In genomic region chr19:10230155-10230903, GRCh38 we compare ENCODE assay signal across 8 cellular contexts. TPM values are rescaled to one million over a fixed set of nuclear protein-coding genes. Genes with fewer than 3 reads are reported as not detected.
DNase-seq lines count a peak whose midpoint lies in the region; ATAC-seq and TF ChIP-seq lines count a peak whose summit lies in the region.

No MANE protein-coding gene starts in this region.

- peaks cover 0 to 7% (median 0%) of the 10 kb centered on the region in 3 donors for H3K27me3 ChIP-seq in stomach

- H3K4me3 Mint-ChIP-seq in natural killer cell treated with Interleukin-12 subunit alpha and Interleukin-12 subunit beta and Interleukin-15 and Interleukin-18, amount 100 ng/mL, for 72 hours = peak overlapping the region; percentile 83

- no peaks in the 10 kb centered on the region for H3K9me3 Mint-ChIP-seq in natural killer cell treated with Interleukin-12 subunit alpha and Interleukin-12 subunit beta and Interleukin-15 and Interleukin-18, amount 100 ng/mL, for 72 hours

- no peak for TF ChIP-seq CTCF in epithelial cell of proximal tubule (conservative IDR thresholded peaks at IDR 0.05; ENCODE audit: low read depth, low read length)
- TF ChIP-seq CTCF in stomach (IDR thresholded peaks at IDR 0.05) = no peak

- H3K27me3 Mint-ChIP-seq in natural killer cell treated with Interleukin-12 subunit alpha and Interleukin-12 subunit beta and Interleukin-15 and Interleukin-18, amount 100 ng/mL, for 72 hours = no peaks in the 10 kb centered on the region

- H3K36me3 Mint-ChIP-seq in natural killer cell treated with Interleukin-12 subunit alpha and Interleukin-12 subunit beta and Interleukin-15 and Interleukin-18, amount 100 ng/mL, for 72 hours = no peaks in the 10 kb centered on the region

- H3K27ac ChIP-seq in stomach = peak overlapping the region; percentile 78 to 94 (median 90)

- peak overlapping the region; percentile 94 for H3K9ac ChIP-seq in ES-I3 (ENCODE audit: low read depth, low read length)

- intact Hi-C loops in stomach (cut with DNase I; ENCODE audit: low total_unique reads) = no loop called here

- peak overlapping the region; percentile 71 for H3K4me3 ChIP-seq in Jurkat, Clone E6-1 (ENCODE audit: low read length)
- peak overlapping the region; percentile 78 for H3K4me3 ChIP-seq in epithelial cell of proximal tubule (ENCODE audit: low read depth, low read length)
- peak overlapping the region; percentile 77 to 99 (median 97) for H3K4me3 ChIP-seq in stomach

- peaks cover 10 to 19% of the 10 kb centered on the region in 2 donors for H3K4me1 Mint-ChIP-seq in natural killer cell treated with Interleukin-12 subunit alpha and Interleukin-12 subunit beta and Interleukin-15 and Interleukin-18, amount 100 ng/mL, for 72 hours (ENCODE audit: low read depth in 2 of 2)

- no peak for TF ChIP-seq EP300 in stomach (IDR thresholded peaks at IDR 0.05)

- H3K4me1 ChIP-seq in ES-I3 (ENCODE audit: insufficient read depth, low read length) (peaks cover 17% of the 10 kb centered on the region; the same call in 1 of the 2 replicates), stomach (peaks cover 10 to 47% (median 43%) of the 10 kb centered on the region in 4 donors)

- ATAC-seq in natural killer cell treated with Interleukin-12 subunit alpha and Interleukin-12 subunit beta and Interleukin-15 and Interleukin-18, amount 100 ng/mL, for 72 hours = peak; percentile 73 to 79
- ATAC-seq in HG02981 (IDR thresholded peaks at IDR 0.05; ENCODE audit: unreplicated experiment) (no peak), GM19452 (IDR thresholded peaks at IDR 0.05; ENCODE audit: unreplicated experiment) (no peak)

- WGBS in stomach, 5 donors = 0 to 2% (median 0%) methylated on average over 57 to 72 of the region's 72 CpGs

- H3K9me3 ChIP-seq in ES-I3 (ENCODE audit: control insufficient read depth, insufficient read depth, low read length) (no peaks in the 10 kb centered on the region), stomach (no peaks in the 10 kb centered on the region)

- DNase-seq in Jurkat, Clone E6-1 (ENCODE audit: low read depth, low spot score) = no peak
- peak; percentile 82 for DNase-seq in activated CD8-positive, alpha-beta memory T cell treated with anti-CD3 and anti-CD28 coated beads, Interleukin-2, amount 50 U/mL, for 4 hours
- DNase-seq in epithelial cell of proximal tubule (ENCODE audit: low read depth) (no peak), stomach (peak; percentile 40)
- peak; percentile 73 for DNase-seq in natural killer cell treated with Interleukin-12 subunit alpha and Interleukin-12 subunit beta and Interleukin-15 and Interleukin-18, amount 100 ng/mL, for 72 hours (ENCODE audit: low spot score)

- H3K27ac Mint-ChIP-seq in natural killer cell treated with Interleukin-12 subunit alpha and Interleukin-12 subunit beta and Interleukin-15 and Interleukin-18, amount 100 ng/mL, for 72 hours = peak overlapping the region; percentile 50 to 63

- no peak for TF ChIP-seq POLR2A in stomach (IDR thresholded peaks at IDR 0.05)

- H3K36me3 ChIP-seq in ES-I3 (ENCODE audit: insufficient read depth, low read length) (no peaks in the 10 kb centered on the region), stomach (no peaks in the 10 kb centered on the region)

RNA-seq across cellular contexts. Expression of gene S1PR2, which starts 0.8 kb away (rescaled TPM):
- 1.5 TPM for polyA plus RNA-seq in Jurkat, Clone E6-1 (2012; ENCODE audit: insufficient read depth, insufficient read length)
- 2.5 and 3.0 TPM in 2 replicates for total RNA-seq in epithelial cell of proximal tubule
- total RNA-seq in natural killer cell treated with Interleukin-12 subunit alpha and Interleukin-12 subunit beta and Interleukin-15 and Interleukin-18, amount 100 ng/mL, for 72 hours = 1 to 10 TPM; 6.2 to 6.5 TPM
- 10 to 100 TPM in 1 of 5 donors, 1 to 10 TPM in 1, under 1 TPM in 2, not detected in 1; 0.29 to 11.7 (median 5.1) TPM for total RNA-seq in stomach
- 1 to 10 TPM; 2.4 to 2.9 (median 2.7) TPM for polyA plus RNA-seq in stomach

RNA-seq across cellular contexts. Expression of gene MRPL4, which starts 21.7 kb away (rescaled TPM):
- 106 TPM for polyA plus RNA-seq in Jurkat, Clone E6-1 (2012; ENCODE audit: insufficient read depth, insufficient read length)
- total RNA-seq in epithelial cell of proximal tubule (104 and 156 TPM in 2 replicates), stomach (100 to 1,000 TPM in 1 of 5 donors, 10 to 100 TPM in 4; 16.1 to 314 (median 58.4) TPM)
- total RNA-seq in natural killer cell treated with Interleukin-12 subunit alpha and Interleukin-12 subunit beta and Interleukin-15 and Interleukin-18, amount 100 ng/mL, for 72 hours = 100 to 1,000 TPM in 1 of 2 donors, 10 to 100 TPM in 1; 79.1 to 140 TPM
- 10 to 100 TPM; 48.7 to 53.1 (median 51.8) TPM for polyA plus RNA-seq in stomach

RNA-seq across cellular contexts. Expression of gene DNMT1, which starts 35.6 kb away (rescaled TPM):
- 313 TPM for polyA plus RNA-seq in Jurkat, Clone E6-1 (2012; ENCODE audit: insufficient read depth, insufficient read length)
- total RNA-seq in epithelial cell of proximal tubule (154 and 198 TPM in 2 replicates), stomach (10 to 100 TPM; 32.1 to 92.0 (median 58.9) TPM)
- 100 to 1,000 TPM; 322 to 576 TPM for total RNA-seq in natural killer cell treated with Interleukin-12 subunit alpha and Interleukin-12 subunit beta and Interleukin-15 and Interleukin-18, amount 100 ng/mL, for 72 hours
- polyA plus RNA-seq in stomach = 10 to 100 TPM; 16.6 to 29.3 (median 23.2) TPM

RNA-seq across cellular contexts. Expression of gene ICAM1, which starts 40.6 kb away (rescaled TPM):
- 4.1 TPM for polyA plus RNA-seq in Jurkat, Clone E6-1 (2012; ENCODE audit: insufficient read depth, insufficient read length)
- total RNA-seq in epithelial cell of proximal tubule (17.1 and 36.3 TPM in 2 replicates), stomach (10 to 100 TPM in 2 of 5 donors, 1 to 10 TPM in 3; 2.3 to 15.6 (median 8.7) TPM)
- 100 to 1,000 TPM; 106 to 264 TPM for total RNA-seq in natural killer cell treated with Interleukin-12 subunit alpha and Interleukin-12 subunit beta and Interleukin-15 and Interleukin-18, amount 100 ng/mL, for 72 hours
- 1 to 10 TPM; 7.9 to 9.5 (median 8.8) TPM for polyA plus RNA-seq in stomach

RNA-seq across cellular contexts. Expression of gene ICAM4, which starts 56.4 kb away (rescaled TPM):
- 11.5 TPM for polyA plus RNA-seq in Jurkat, Clone E6-1 (2012; ENCODE audit: insufficient read depth, insufficient read length)
- total RNA-seq in epithelial cell of proximal tubule (not detected in 2 replicates), stomach (1 to 10 TPM in 1 of 5 donors, not detected in 4; 1.9 TPM)
- total RNA-seq in natural killer cell treated with Interleukin-12 subunit alpha and Interleukin-12 subunit beta and Interleukin-15 and Interleukin-18, amount 100 ng/mL, for 72 hours = 1 to 10 TPM; 1.4 to 2.1 TPM
- under 1 TPM in 2 of 3 donors, not detected in 1; 0.56 to 0.85 TPM for polyA plus RNA-seq in stomach

Comparison
In these comparisons a context has a peak if more than half of its experiments do, and no peak if none do; other contexts are left out.
1. DNase-seq: peak in activated CD8-positive, alpha-beta memory T cell treated with anti-CD3 and anti-CD28 coated beads, Interleukin-2, amount 50 U/mL, for 4 hours (single experiment), natural killer cell treated with Interleukin-12 subunit alpha and Interleukin-12 subunit beta and Interleukin-15 and Interleukin-18, amount 100 ng/mL, for 72 hours (single experiment) and stomach (single experiment); none in Jurkat, Clone E6-1 (single experiment) and epithelial cell of proximal tubule (single experiment).
2. ATAC-seq: peak in natural killer cell treated with Interleukin-12 subunit alpha and Interleukin-12 subunit beta and Interleukin-15 and Interleukin-18, amount 100 ng/mL, for 72 hours (2 of 2); none in HG02981 (single experiment) and GM19452 (single experiment).
3. Peak in every context shown above with its lines, with median percentiles within 50 percentile points of each other: H3K4me3 ChIP-seq.